In genomic region chr7:106285051-106285800, GRCh38 we compare ENCODE assay signal across 8 cellular contexts. TPM values are rescaled to one million over a fixed set of nuclear protein-coding genes. Genes with fewer than 3 reads are reported as not detected.
DNase-seq lines count a peak whose midpoint lies in the region; ATAC-seq and TF ChIP-seq lines count a peak whose summit lies in the region.

No MANE protein-coding gene starts in this region.

- peak; percentile 36 to 86 for TF ChIP-seq POLR2A in Peyer's patch (IDR thresholded peaks at IDR 0.05)

- H3K27me3 ChIP-seq in DND-41 (ENCODE audit: insufficient read depth, low read length, poor library complexity): no peaks in the 10 kb centered on the region
- no peaks in the 10 kb centered on the region for H3K27me3 ChIP-seq in Peyer's patch

- ATAC-seq in DND-41 (ENCODE audit: insufficient read depth, low read depth) (peak; percentile 87), GM21825 (IDR thresholded peaks at IDR 0.05; ENCODE audit: unreplicated experiment) (peak; percentile 80), naive B cell (ENCODE audit: low read depth in 2 of 2) (peak; percentile 79 to 81)
- ATAC-seq in stimulated activated effector memory CD8-positive, alpha-beta T cell treated with anti-CD3 and anti-CD28 coated beads, Interleukin-12 subunit alpha, Interleukin-12 subunit beta, amount 100 ng/mL, for 72 hours: peak; percentile 88

- peaks cover 54% of the 10 kb centered on the region for H3K4me1 Mint-ChIP-seq in activated T-helper 1 cell treated with anti-CD3 and anti-CD28 coated beads, Interleukin-12 subunit alpha, Interleukin-12 subunit beta, Interleukin-2, Interleukin-4 antibody, amounts not matched to agents 30 ng/mL and 10 ng/mL and 1 ng/mL, durations not matched to agents 14 hours and 24 hours and 36 hours (ENCODE audit: low read depth)
- H3K4me1 Mint-ChIP-seq in naive B cell: peaks cover 15 to 31% (median 19%) of the 10 kb centered on the region in 3 donors
- peaks cover 36% of the 10 kb centered on the region for H3K4me1 Mint-ChIP-seq in stimulated activated effector memory CD8-positive, alpha-beta T cell treated with anti-CD3 and anti-CD28 coated beads, Interleukin-12 subunit alpha, Interleukin-12 subunit beta, amount 100 ng/mL, for 72 hours

- H3K9me3 Mint-ChIP-seq in activated T-helper 1 cell treated with anti-CD3 and anti-CD28 coated beads, Interleukin-12 subunit alpha, Interleukin-12 subunit beta, Interleukin-2, Interleukin-4 antibody, amounts not matched to agents 30 ng/mL and 10 ng/mL and 1 ng/mL, durations not matched to agents 14 hours and 24 hours and 36 hours: no peaks in the 10 kb centered on the region
- no peaks in the 10 kb centered on the region for H3K9me3 Mint-ChIP-seq in naive B cell
- no peaks in the 10 kb centered on the region for H3K9me3 Mint-ChIP-seq in stimulated activated effector memory CD8-positive, alpha-beta T cell treated with anti-CD3 and anti-CD28 coated beads, Interleukin-12 subunit alpha, Interleukin-12 subunit beta, amount 100 ng/mL, for 72 hours

- TF ChIP-seq CTCF in DND-41 (IDR thresholded peaks at IDR 0.05; ENCODE audit: borderline replicate concordance, extremely low read depth, low read length, poor library complexity, severe bottlenecking): no peak
- no peak for TF ChIP-seq CTCF in Peyer's patch (IDR thresholded peaks at IDR 0.05)

- H3K36me3 Mint-ChIP-seq in activated T-helper 1 cell treated with anti-CD3 and anti-CD28 coated beads, Interleukin-12 subunit alpha, Interleukin-12 subunit beta, Interleukin-2, Interleukin-4 antibody, amounts not matched to agents 30 ng/mL and 10 ng/mL and 1 ng/mL, durations not matched to agents 14 hours and 24 hours and 36 hours (ENCODE audit: low read depth): peaks cover 23% of the 10 kb centered on the region
- H3K36me3 Mint-ChIP-seq in naive B cell: no peaks in the 10 kb centered on the region
- H3K36me3 Mint-ChIP-seq in stimulated activated effector memory CD8-positive, alpha-beta T cell treated with anti-CD3 and anti-CD28 coated beads, Interleukin-12 subunit alpha, Interleukin-12 subunit beta, amount 100 ng/mL, for 72 hours: peaks cover 59% of the 10 kb centered on the region

- no peaks in the 10 kb centered on the region; the same call in 1 of the 2 replicates for H4K20me1 ChIP-seq in DND-41 (ENCODE audit: insufficient read depth, low read length)

- H3K4me1 ChIP-seq in DND-41 (ENCODE audit: insufficient read depth, low read length): peaks cover 23% of the 10 kb centered on the region
- H3K4me1 ChIP-seq in Peyer's patch: peaks cover 0 to 29% (median 2%) of the 10 kb centered on the region in 4 donors

- peak overlapping the region; percentile 95 for H3K4me2 ChIP-seq in DND-41 (ENCODE audit: insufficient read depth, low read length)

- H3K9me3 ChIP-seq in DND-41 (ENCODE audit: insufficient read depth, low read length, severe bottlenecking) (no peaks in the 10 kb centered on the region), KOPT-K1 (ENCODE audit: insufficient read depth, low read length, poor library complexity, severe bottlenecking) (no peaks in the 10 kb centered on the region), Peyer's patch (no peaks in the 10 kb centered on the region)

- intact Hi-C loops in activated T-helper 1 cell treated with anti-CD3 and anti-CD28 coated beads, Interleukin-12 subunit alpha, Interleukin-12 subunit beta, Interleukin-2, Interleukin-4 antibody, amounts not matched to agents 30 ng/mL and 10 ng/mL and 1 ng/mL, durations not matched to agents 14 hours and 24 hours and 36 hours (cut with micrococcal nuclease): loop anchor here (1.0 to 10.0 kb wide), 10 partner anchors 120 to 1380 kb away; partner anchors contain the start of genes CCDC71L, SLC26A4 and SYPL1

- peak overlapping the region; percentile 95 for H3K4me3 Mint-ChIP-seq in activated T-helper 1 cell treated with anti-CD3 and anti-CD28 coated beads, Interleukin-12 subunit alpha, Interleukin-12 subunit beta, Interleukin-2, Interleukin-4 antibody, amounts not matched to agents 30 ng/mL and 10 ng/mL and 1 ng/mL, durations not matched to agents 14 hours and 24 hours and 36 hours
- peak overlapping the region; percentile 91 to 100 (median 96) for H3K4me3 Mint-ChIP-seq in naive B cell
- H3K4me3 Mint-ChIP-seq in stimulated activated effector memory CD8-positive, alpha-beta T cell treated with anti-CD3 and anti-CD28 coated beads, Interleukin-12 subunit alpha, Interleukin-12 subunit beta, amount 100 ng/mL, for 72 hours: peak overlapping the region; percentile 87

- H3K27ac Mint-ChIP-seq in activated T-helper 1 cell treated with anti-CD3 and anti-CD28 coated beads, Interleukin-12 subunit alpha, Interleukin-12 subunit beta, Interleukin-2, Interleukin-4 antibody, amounts not matched to agents 30 ng/mL and 10 ng/mL and 1 ng/mL, durations not matched to agents 14 hours and 24 hours and 36 hours: peak overlapping the region; percentile 99
- H3K27ac Mint-ChIP-seq in naive B cell: peak overlapping the region; percentile 94 to 100 (median 99)
- H3K27ac Mint-ChIP-seq in stimulated activated effector memory CD8-positive, alpha-beta T cell treated with anti-CD3 and anti-CD28 coated beads, Interleukin-12 subunit alpha, Interleukin-12 subunit beta, amount 100 ng/mL, for 72 hours: peak overlapping the region; percentile 99

- peak overlapping the region; percentile 68 for H3K9ac ChIP-seq in DND-41 (ENCODE audit: low read depth, low read length)

- DNase-seq in DND-41 (peak; percentile 96), Peyer's patch (peak; percentile 98 to 100 (median 99)), fibroblast of gingiva (ENCODE audit: low read depth) (peak; percentile 99), naive B cell (peak; percentile 96)
- DNase-seq in activated T-helper 1 cell treated with anti-CD3 and anti-CD28 coated beads, Interleukin-12 subunit alpha, Interleukin-12 subunit beta, Interleukin-2, Interleukin-4 antibody, amounts not matched to agents 30 ng/mL and 10 ng/mL and 1 ng/mL, durations not matched to agents 14 hours and 24 hours and 36 hours (ENCODE audit: low spot score): peak; percentile 96
- DNase-seq in stimulated activated effector memory CD8-positive, alpha-beta T cell treated with anti-CD3 and anti-CD28 coated beads, Interleukin-12 subunit alpha, Interleukin-12 subunit beta, amount 100 ng/mL, for 72 hours (ENCODE audit: low spot score in 2 of 2): peak; percentile 93 to 99

- peaks cover 2% of the 10 kb centered on the region for H3K27me3 Mint-ChIP-seq in activated T-helper 1 cell treated with anti-CD3 and anti-CD28 coated beads, Interleukin-12 subunit alpha, Interleukin-12 subunit beta, Interleukin-2, Interleukin-4 antibody, amounts not matched to agents 30 ng/mL and 10 ng/mL and 1 ng/mL, durations not matched to agents 14 hours and 24 hours and 36 hours (ENCODE audit: insufficient read depth)
- H3K27me3 Mint-ChIP-seq in naive B cell: peaks cover under 1 to 4% (median under 1%) of the 10 kb centered on the region in 3 donors

- H3K79me2 ChIP-seq in DND-41 (ENCODE audit: insufficient read depth, low read length): peaks cover 38% of the 10 kb centered on the region

- H2AFZ ChIP-seq in DND-41 (ENCODE audit: low read depth, low read length): peak overlapping the region; percentile 94

- H3K27ac ChIP-seq in DND-41 (ENCODE audit: low read length) (peak overlapping the region; percentile 79), KOPT-K1 (ENCODE audit: low read depth, low read length, poor library complexity, severe bottlenecking) (peak overlapping the region; percentile 72), Peyer's patch (peak overlapping the region; percentile 92 to 100 (median 94))

- no peaks in the 10 kb centered on the region for H3K36me3 ChIP-seq in DND-41 (ENCODE audit: insufficient read depth, low read length)
- H3K36me3 ChIP-seq in KOPT-K1 (ENCODE audit: insufficient read depth, low read length): no peaks in the 10 kb centered on the region
- H3K36me3 ChIP-seq in Peyer's patch: no peaks in the 10 kb centered on the region

- H3K4me3 ChIP-seq in DND-41 (ENCODE audit: low read depth in 1 of 2, low read length in 2 of 2): peak overlapping the region; percentile 27 to 76
- H3K4me3 ChIP-seq in Peyer's patch: peak overlapping the region; percentile 60 to 91 (median 76)

RNA-seq across cellular contexts. Expression of gene NAMPT, which starts 0.4 kb away (rescaled TPM):
- 10 to 100 TPM; 91.8 to 99.5 (median 97.5) TPM for total RNA-seq in Peyer's patch
- 415 and 417 TPM in 2 replicates for total RNA-seq in activated T-helper 1 cell treated with anti-CD3 and anti-CD28 coated beads, Interleukin-12 subunit alpha, Interleukin-12 subunit beta, Interleukin-2, Interleukin-4 antibody, amounts not matched to agents 30 ng/mL and 10 ng/mL and 1 ng/mL, durations not matched to agents 14 hours and 24 hours and 36 hours
- 10 to 100 TPM; 25.8 to 36.2 (median 29.4) TPM for polyA plus RNA-seq in naive B cell (ENCODE audit: low read depth in 6 of 6)

Comparison
In these comparisons a context has a peak if more than half of its experiments do, and no peak if none do; other contexts are left out.
1. Peak in every context shown above with its lines: DNase-seq, ATAC-seq, H3K4me3 ChIP-seq and H3K27ac ChIP-seq.